ENCODE assay signal across 21 cellular contexts in the genomic region with DNA sequence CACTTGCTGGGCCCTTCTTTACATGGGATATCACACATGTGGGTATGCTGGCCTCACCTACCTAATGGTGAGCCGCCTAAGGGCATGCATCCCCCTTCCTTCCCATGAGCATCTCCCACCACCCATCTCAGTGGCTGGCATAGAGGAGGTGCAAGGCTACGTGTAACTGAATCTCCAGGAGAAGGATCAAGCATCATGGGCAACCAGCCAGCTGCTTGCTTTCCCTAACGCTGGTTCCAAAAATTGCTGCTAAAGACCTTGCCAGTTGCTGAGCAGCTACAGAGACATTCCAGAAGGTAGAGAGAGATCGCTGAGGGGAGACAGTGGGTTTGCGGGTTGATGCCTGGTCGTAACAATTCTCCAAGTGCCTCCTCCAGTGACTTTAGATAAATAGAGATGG.
"Had no signal": no experiment of that assay in that cellular context is flagged by ENCODE, and none has a peak within 500 bp of the region (broad histone marks: within the 10 kb centered on the region; RNA-seq: fewer than 3 reads in every experiment).

No MANE protein-coding gene starts in this region.

- H3K27ac ChIP-seq: colonic mucosa, hepatocyte, spleen, tibial artery, upper lobe of right lung had no signal

- H3K9me3 Mint-ChIP-seq: stimulated activated naive CD8-positive, alpha-beta T cell treated with anti-CD3 and anti-CD28 coated beads, Interleukin-15, Interleukin-2, amounts not matched to agents 100 ng/mL and 50 ng/mL, for 24 hours had no signal

- H3K4me3 Mint-ChIP-seq: endodermal cell; naive B cell; stimulated activated memory B cell treated with anti-CD40 and anti-IgM and Interleukin-4, amounts not matched to agents 10 μg/mL and 1 μg/mL and 100 μg/mL, for 72 hours; stimulated activated naive CD8-positive, alpha-beta T cell treated with anti-CD3 and anti-CD28 coated beads, Interleukin-15, Interleukin-2, amounts not matched to agents 100 ng/mL and 50 ng/mL, for 24 hours had no signal

- H3K4me2 ChIP-seq: hepatocyte had no signal

- H3K27me3 ChIP-seq: colonic mucosa, hepatocyte, spleen, tibial artery, upper lobe of right lung had no signal

- H3K4me3 ChIP-seq: colonic mucosa, hepatocyte, spleen, tibial artery, upper lobe of right lung had no signal

- H3K27ac Mint-ChIP-seq: endodermal cell; naive B cell; progenitor cell of endocrine pancreas; stimulated activated memory B cell treated with anti-CD40 and anti-IgM and Interleukin-4, amounts not matched to agents 10 μg/mL and 1 μg/mL and 100 μg/mL, for 72 hours; stimulated activated naive CD8-positive, alpha-beta T cell treated with anti-CD3 and anti-CD28 coated beads, Interleukin-15, Interleukin-2, amounts not matched to agents 100 ng/mL and 50 ng/mL, for 24 hours had no signal

- H3K36me3 Mint-ChIP-seq: naive B cell; stimulated activated memory B cell treated with anti-CD40 and anti-IgM and Interleukin-4, amounts not matched to agents 10 μg/mL and 1 μg/mL and 100 μg/mL, for 72 hours had no signal

- H2AFZ ChIP-seq: hepatocyte had no signal

- DNase-seq: colonic mucosa; dermis blood vessel endothelial cell; endodermal cell; erythroblast; foreskin melanocyte; head of caudate nucleus; left colon; mesendoderm; naive B cell; spleen; stimulated activated CD4-positive, alpha-beta T cell treated with anti-CD3 and anti-CD28 coated beads, Interleukin-15, amount 100 ng/mL, for 24 hours; stimulated activated CD4-positive, alpha-beta T cell treated with anti-CD3 and anti-CD28 coated beads, Interleukin-1b, Interleukin-23, amount 100 ng/mL, for 48 hours; stimulated activated CD4-positive, alpha-beta T cell treated with anti-CD3 and anti-CD28 coated beads, Interleukin-4, amount 100 ng/mL, for 24 hours; tibial artery; upper lobe of right lung had no signal

- FAIRE-seq: endothelial cell of umbilical vein had no signal

- H3K9me3 ChIP-seq: colonic mucosa, spleen, tibial artery, upper lobe of right lung had no signal

- H3K4me1 Mint-ChIP-seq: endodermal cell; naive B cell; stimulated activated memory B cell treated with anti-CD40 and anti-IgM and Interleukin-4, amounts not matched to agents 10 μg/mL and 1 μg/mL and 100 μg/mL, for 72 hours had no signal

- H3K4me1 ChIP-seq: colonic mucosa, spleen, upper lobe of right lung had no signal

- H3K27me3 Mint-ChIP-seq: stimulated activated memory B cell treated with anti-CD40 and anti-IgM and Interleukin-4, amounts not matched to agents 10 μg/mL and 1 μg/mL and 100 μg/mL, for 72 hours had no signal

- H3K79me2 ChIP-seq: hepatocyte had no signal

- ATAC-seq: left colon; right cardiac atrium; stimulated activated memory B cell treated with anti-CD40 and anti-IgM and Interleukin-4, amounts not matched to agents 10 μg/mL and 1 μg/mL and 100 μg/mL, for 72 hours; upper lobe of right lung had no signal

- H3K36me3 ChIP-seq: colonic mucosa, spleen, tibial artery, upper lobe of right lung had no signal
